ENCODE assay signal across 19 cellular contexts in the genomic region with DNA sequence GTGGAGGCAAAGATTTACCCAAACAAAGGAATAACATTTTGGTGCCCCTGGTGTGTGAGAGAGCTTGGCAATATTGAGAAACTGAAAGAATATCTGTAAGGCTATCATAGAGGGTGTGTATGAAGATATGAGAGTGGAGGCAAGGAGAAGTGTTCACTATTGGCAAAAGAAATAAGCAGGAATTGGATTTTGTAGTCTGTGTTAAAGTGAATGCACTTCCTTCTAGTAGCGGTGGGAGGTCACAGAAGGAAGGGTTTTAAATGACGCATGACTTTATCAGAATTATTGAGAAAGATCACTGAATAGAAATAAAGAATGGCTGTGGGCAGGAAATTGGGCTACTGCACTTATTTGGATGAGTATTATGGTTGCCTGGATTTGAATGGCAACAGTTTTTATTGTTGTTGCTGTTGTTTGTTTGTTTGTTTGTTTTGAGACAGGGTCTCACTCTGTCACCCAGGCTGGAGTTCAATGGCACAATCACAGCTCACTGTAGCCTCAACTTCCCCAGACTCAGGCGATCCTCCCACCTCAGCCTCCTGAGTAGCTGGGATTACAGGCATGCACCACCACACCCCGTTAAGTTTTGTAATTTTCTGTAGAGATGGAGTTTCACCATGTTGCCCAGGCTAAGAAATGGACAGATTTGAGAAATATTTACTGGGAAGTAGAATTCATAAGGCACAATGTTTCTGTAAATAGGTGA.
"Had no signal": no experiment of that assay in that cellular context is flagged by ENCODE, and none has a peak within 500 bp of the region (broad histone marks: within the 10 kb centered on the region; RNA-seq: fewer than 3 reads in every experiment).

No MANE protein-coding gene starts in this region.

- H2AFZ ChIP-seq: hepatocyte, neural progenitor cell had no signal

- ATAC-seq: heart right ventricle, natural killer cell, right lobe of liver had no signal

- H3K79me2 ChIP-seq: hepatocyte had no signal

- DNase-seq: heart right ventricle; islet precursor cell; left ventricle myocardium inferior; mesenchymal stem cell; naive B cell; natural killer cell; nephron progenitor cell; ovary; right lobe of liver; stimulated activated CD4-positive, alpha-beta T cell treated with anti-CD3 and anti-CD28 coated beads, Interleukin-1b, Interleukin-23, amount 100 ng/mL, for 48 hours; stimulated activated CD4-positive, alpha-beta T cell treated with anti-CD3 and anti-CD28 coated beads, Interleukin-4, amount 100 ng/mL, for 1 hour; stimulated activated naive CD4-positive, alpha-beta T cell; substantia nigra had no signal

- H3K36me3 ChIP-seq: heart right ventricle, left ventricle myocardium inferior, neural progenitor cell, ovary, right atrium auricular region, right lobe of liver, tibial nerve, vagina had no signal

- H3K27ac ChIP-seq: heart right ventricle, hepatocyte, left ventricle myocardium inferior, neural progenitor cell, ovary, right atrium auricular region, right lobe of liver, tibial nerve, vagina had no signal

- H3K4me3 ChIP-seq: heart right ventricle, hepatocyte, left ventricle myocardium inferior, neural progenitor cell, ovary, right atrium auricular region, right lobe of liver, smooth muscle cell, tibial nerve, vagina had no signal

- H3K4me1 ChIP-seq: heart right ventricle, left ventricle myocardium inferior, neural progenitor cell, right atrium auricular region, right lobe of liver, tibial nerve, vagina had no signal

- H3K9ac ChIP-seq: neural progenitor cell had no signal

- H3K27me3 ChIP-seq: heart right ventricle, hepatocyte, neural progenitor cell, ovary, right atrium auricular region, right lobe of liver, tibial nerve, vagina had no signal

- H3K9me3 ChIP-seq: ovary, right atrium auricular region, right lobe of liver, tibial nerve, vagina had no signal

- H3K4me2 ChIP-seq: hepatocyte, neural progenitor cell, smooth muscle cell had no signal
